In genomic region chr17:82282239-82283207, GRCh38 we compare ENCODE assay signal across 1 cellular context.
A peak's percentile ranks its signal among the peaks of the same experiment; 100 is the strongest.
TF ChIP-seq lines count a peak whose summit lies in the region.

No MANE protein-coding gene starts in this region.

TF ChIP-seq in HepG2, 621 proteins besides CTCF, POLR2A, EP300 and RAD21:
- TF ChIP-seq ZNF768 (CRISPR knock-in tag; IDR thresholded peaks at IDR 0.05) (0 out of 2 replicates have a peak, but pooled peaks have one; percentile 8), SRSF4 (IDR thresholded peaks at IDR 0.05; ENCODE audit: low read depth, low read length, poor library complexity, severe bottlenecking) (no peak), ZNF589 (CRISPR knock-in tag; conservative IDR thresholded peaks at IDR 0.05) (0 out of 2 replicates have a peak, but pooled peaks have one; percentile 53), PHF5A (CRISPR knock-in tag; IDR thresholded peaks at IDR 0.05; ENCODE audit: low read depth, unreplicated experiment) (no peak), KDM4B (CRISPR knock-in tag; IDR thresholded peaks at IDR 0.05) (no peak), ADNP (CRISPR knock-in tag; IDR thresholded peaks at IDR 0.05) (no peak), PHF20 (CRISPR knock-in tag; IDR thresholded peaks at IDR 0.05) (no peak), ZNF17 (CRISPR knock-in tag; IDR thresholded peaks at IDR 0.05) (no peak), GPBP1L1 (CRISPR knock-in tag; IDR thresholded peaks at IDR 0.05) (no peak), ZNF407 (CRISPR knock-in tag; IDR thresholded peaks at IDR 0.05; ENCODE audit: not compliant biosample characterization) (no peak), NCOA2 (CRISPR knock-in tag; IDR thresholded peaks at IDR 0.05) (no peak), FOXA3 (CRISPR knock-in tag; IDR thresholded peaks at IDR 0.05) (no peak), ELF4 (CRISPR knock-in tag; IDR thresholded peaks at IDR 0.05; ENCODE audit: borderline replicate concordance) (no peak)
- TF ChIP-seq, protein P1, sequence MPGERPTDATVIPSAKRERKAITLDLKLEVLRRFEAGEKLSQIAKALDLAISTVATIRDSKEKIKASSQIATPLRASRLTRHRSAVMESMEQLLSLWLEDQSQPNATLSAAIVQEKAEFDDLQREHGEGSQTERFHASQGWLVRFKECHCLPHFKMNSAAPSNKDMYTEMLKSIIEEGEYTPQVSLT (CRISPR knock-in tag; IDR thresholded peaks at IDR 0.05; ENCODE audit: borderline replicate concordance, low read depth), result no peak
